Comparison of ENCODE assay signal across 26 cellular contexts in genomic region chr10:81145975-81146374, GRCh38.
DNase-seq lines count a peak whose midpoint lies in the region; ATAC-seq, FAIRE-seq and TF ChIP-seq lines count a peak whose summit lies in the region.
"Had no signal": no experiment of that assay in that cellular context is flagged by ENCODE, and none has a peak within 500 bp of the region (broad histone marks: within the 10 kb centered on the region; RNA-seq: fewer than 3 reads in every experiment).

No MANE protein-coding gene starts in this region.

- no peak for FAIRE-seq in kidney (lab: Jason Lieb, UNC)
- FAIRE-seq: GM12878, GM12892, GM18507 had no signal

- H4K5ac ChIP-seq in H9 (ENCODE audit: insufficient read length, low read depth, low read length), result no peak overlapping the region

- H3K14ac ChIP-seq in H9 (ENCODE audit: insufficient read depth, low read length), result no peak overlapping the region

- no peaks in the 10 kb centered on the region for H3K9me3 ChIP-seq in H9 (ENCODE audit: control insufficient read depth, low read depth, low read length)
- no peaks in the 10 kb centered on the region for H3K9me3 ChIP-seq in PC-9 (ENCODE audit: insufficient read depth, low read depth)
- no peaks in the 10 kb centered on the region for H3K9me3 ChIP-seq in kidney (ENCODE audit: control insufficient read depth in 1 of 2, low read length in 2 of 2)
- H3K9me3 ChIP-seq: BE2C, BLaER1, Caco-2 had no signal

- no peaks in the 10 kb centered on the region for H3F3A ChIP-seq in GM23338 (replicated peaks; ENCODE audit: low read depth)
- no peaks in the 10 kb centered on the region for H3F3A ChIP-seq in PC-9 (ENCODE audit: insufficient read depth, low read depth)

- H3K79me2 ChIP-seq in GM23338 (replicated peaks; ENCODE audit: insufficient read depth), result no peaks in the 10 kb centered on the region
- H3K79me2 ChIP-seq in H9 (ENCODE audit: insufficient read depth, low read length), result no peaks in the 10 kb centered on the region
- H3K79me2 ChIP-seq in PC-9 (ENCODE audit: low read depth), result no peaks in the 10 kb centered on the region

- no peak overlapping the region for H2BK12ac ChIP-seq in H9 (ENCODE audit: insufficient read length, low read depth, low read length)

- H4K8ac ChIP-seq in H9 (replicated peaks; ENCODE audit: insufficient read length, low read depth, low read length), result no peak overlapping the region

- H3K27me3 ChIP-seq in GM23338 (ENCODE audit: insufficient read depth) (no peaks in the 10 kb centered on the region), H9 (ENCODE audit: insufficient read depth, low read length) (no peaks in the 10 kb centered on the region), PC-9 (ENCODE audit: insufficient read depth, low read depth) (no peaks in the 10 kb centered on the region)
- H3K27me3 ChIP-seq: BE2C, BLaER1 had no signal

- no peak overlapping the region for H3K4ac ChIP-seq in H9 (ENCODE audit: low read depth, low read length)

- no peak overlapping the region for H3K27ac Mint-ChIP-seq in GM23338
- peak overlapping the region in 2 of 3 experiments; percentile 40 to 90; a peak in 3 of 7 replicates for H3K27ac Mint-ChIP-seq in H9
- H3K27ac Mint-ChIP-seq: CD4-positive, alpha-beta T cell; CD8-positive, alpha-beta T cell had no signal

- H3K9me2 ChIP-seq in GM23338 (ENCODE audit: insufficient read depth) (no peaks in the 10 kb centered on the region), PC-9 (ENCODE audit: insufficient read depth) (peaks cover 10% of the 10 kb centered on the region; the same call in 1 of the 2 replicates)

- no peak overlapping the region for H3K4me3 Mint-ChIP-seq in GM23338
- H3K4me3 Mint-ChIP-seq in H9, result no peak overlapping the region
- H3K4me3 Mint-ChIP-seq: CD4-positive, alpha-beta T cell; CD8-positive, alpha-beta T cell had no signal

- WGBS in H9 (ENCODE audit: extremely low coverage, insufficient read length, low lambda C conversion rate), result no CpG with 5 or more reads among the region's 8 CpGs

- H2BK15ac ChIP-seq in H9 (ENCODE audit: low read depth, low read length), result no peak overlapping the region

- POLR2A ChIA-PET in PC-9 (lab: Charles Lee; ENCODE audit: unreplicated experiment), result no interaction called here

- no peak overlapping the region for H2AK5ac ChIP-seq in H9 (ENCODE audit: insufficient read length, low read length)

- H3K18ac ChIP-seq in H9 (ENCODE audit: insufficient read length, low read depth, low read length), result no peak overlapping the region

- intact Hi-C loops in PC-9 (cut with micrococcal nuclease; ENCODE audit: unreplicated experiment) (no loop called here), kidney (cut with DNase I) (no loop called here)

- H2BK5ac ChIP-seq in H9 (ENCODE audit: insufficient read length, low read length), result no peak overlapping the region

- DNase-seq in GM23338 (ENCODE audit: low spot score) (no peak), H9 (no peak), PC-9 (no peak), left lobe of liver (ENCODE audit: low spot score) (peak; percentile 70), DMS114 treated with DMSO at 0.1 percent for 48 hours (lab: John Stamatoyannopoulos, UW; ENCODE audit: unreplicated experiment) (no peak), kidney (no peak)
- no peak for DNase-seq in activated CD4-positive, alpha-beta T cell treated with anti-CD3 and anti-CD28 coated beads, Interleukin-2, amount 50 U/mL, for 1 hour
- DNase-seq in activated naive CD4-positive, alpha-beta T cell treated with anti-CD3 and anti-CD28 coated beads, Interleukin-2, amount 50 U/mL, for 16 hours, result no peak
- DNase-seq: 8988T; ACHN; BE2C; C1 segment of cervical spinal cord; Caco-2; Calu3; CD4-positive, alpha-beta T cell; CD8-positive, alpha-beta T cell; DMS153; DMS53; DMS79; DND-41; EL; GDM1 had no signal

- no peak overlapping the region for H2BK120ac ChIP-seq in H9 (ENCODE audit: low read depth, low read length, poor library complexity, severe bottlenecking)

- ATAC-seq in GM23338 (no peak), left lobe of liver (peak; percentile 87)
- ATAC-seq: CD8-positive, alpha-beta T cell; GM12878 had no signal

- H3K27ac ChIP-seq in GM23338 (ENCODE audit: low read depth) (no peak overlapping the region), H9 (ENCODE audit: insufficient read length, low read depth, low read length) (no peak overlapping the region), PC-9 (no peak overlapping the region), kidney (ENCODE audit: low read depth in 2 of 2, low read length in 2 of 2) (no peak overlapping the region)
- H3K27ac ChIP-seq: BLaER1 had no signal

- no peaks in the 10 kb centered on the region for H3K23me2 ChIP-seq in H9 (ENCODE audit: insufficient read length, low read depth, low read length, poor library complexity, severe bottlenecking)

- no peak overlapping the region for H3K23ac ChIP-seq in H9 (ENCODE audit: insufficient read length, low read depth, low read length)

- no peaks in the 10 kb centered on the region for H3K4me1 Mint-ChIP-seq in GM23338
- no peaks in the 10 kb centered on the region for H3K4me1 Mint-ChIP-seq in H9

- TF ChIP-seq CTCF in GM23338 (conservative IDR thresholded peaks at IDR 0.05; ENCODE audit: low read depth in 2 of 2) (no peak), H9 (conservative IDR thresholded peaks at IDR 0.05) (no peak), PC-9 (conservative IDR thresholded peaks at IDR 0.05) (no peak), kidney (IDR thresholded peaks at IDR 0.05; ENCODE audit: borderline replicate concordance, extremely low read depth, insufficient read depth) (no peak)

- H3K27me3 Mint-ChIP-seq in GM23338 (ENCODE audit: insufficient read depth, low read depth, poor library complexity) (peaks cover 2% of the 10 kb centered on the region), H9 (ENCODE audit: low read depth) (no peaks in the 10 kb centered on the region)
- H3K27me3 Mint-ChIP-seq: CD4-positive, alpha-beta T cell had no signal

- H3K4me1 ChIP-seq in GM23338 (ENCODE audit: insufficient read depth) (no peaks in the 10 kb centered on the region), H9 (ENCODE audit: insufficient read depth, low read length) (no peaks in the 10 kb centered on the region), PC-9 (replicated peaks; ENCODE audit: insufficient read depth) (no peaks in the 10 kb centered on the region), kidney (ENCODE audit: control insufficient read depth in 1 of 2, insufficient read depth in 1 of 2, low read depth in 1 of 2, low read length in 2 of 2) (no peaks in the 10 kb centered on the region)
- H3K4me1 ChIP-seq: BE2C, BLaER1, Caco-2 had no signal

- H4K20me1 ChIP-seq in GM23338 (replicated peaks; ENCODE audit: insufficient read depth), result no peaks in the 10 kb centered on the region
- H4K20me1 ChIP-seq in H9 (ENCODE audit: control insufficient read depth, insufficient read depth, insufficient read length), result no peaks in the 10 kb centered on the region
- H4K20me1 ChIP-seq in PC-9 (ENCODE audit: insufficient read depth), result no peaks in the 10 kb centered on the region
- H4K20me1 ChIP-seq: BLaER1 had no signal

- H3K4me2 ChIP-seq in GM23338 (no peak overlapping the region), H9 (ENCODE audit: insufficient read depth, insufficient read length, low read length) (no peak overlapping the region), PC-9 (no peak overlapping the region)
- H3K4me2 ChIP-seq: BLaER1 had no signal

- no peak overlapping the region for H4K91ac ChIP-seq in H9 (ENCODE audit: insufficient read length, low read depth, low read length)

- H3K9ac ChIP-seq in H9 (ENCODE audit: extremely low read depth, insufficient read length, low read length) (no peak overlapping the region), kidney (ENCODE audit: low read length in 2 of 2) (no peak overlapping the region)
- H3K9ac ChIP-seq: BLaER1 had no signal

- H3K4me3 ChIP-seq in GM23338 (no peak overlapping the region), PC-9 (no peak overlapping the region), kidney (ENCODE audit: low read length in 2 of 2) (no peak overlapping the region)
- H3K4me3 ChIP-seq: BLaER1, GM12878 had no signal

- no peaks in the 10 kb centered on the region for H3K9me3 Mint-ChIP-seq in GM23338
- no peaks in the 10 kb centered on the region for H3K9me3 Mint-ChIP-seq in H9
- H3K9me3 Mint-ChIP-seq: CD4-positive, alpha-beta T cell had no signal

- H2BK20ac ChIP-seq in H9 (ENCODE audit: low read depth, low read length, poor library complexity, severe bottlenecking), result no peak overlapping the region

- CTCF ChIA-PET in PC-9 (lab: Charles Lee), result no interaction called here

- BruUV-seq in PC-9 (replicated peaks; lab: Mats Ljungman, UMichigan), result no TSS peak

- H3T11ph ChIP-seq in H9 (ENCODE audit: low read length), result no peak overlapping the region

- H3K56ac ChIP-seq in H9 (ENCODE audit: insufficient read length, low read depth, low read length), result no peak overlapping the region

- H3K36me3 ChIP-seq in GM23338 (ENCODE audit: insufficient read depth), result no peaks in the 10 kb centered on the region
- no peaks in the 10 kb centered on the region for H3K36me3 ChIP-seq in PC-9 (ENCODE audit: low read depth)
- H3K36me3 ChIP-seq in kidney (ENCODE audit: control insufficient read depth in 1 of 2, insufficient read depth in 2 of 2, low read length in 2 of 2), result no peaks in the 10 kb centered on the region
- H3K36me3 ChIP-seq: BE2C, BLaER1 had no signal

- peak overlapping the region; percentile 53; the same call in 1 of the 2 replicates for H2AFZ ChIP-seq in GM23338
- no peak overlapping the region for H2AFZ ChIP-seq in H9 (ENCODE audit: low read length)
- H2AFZ ChIP-seq in PC-9, result 0 out of 2 replicates have a peak overlapping the region, but pooled peaks have one; percentile 36

- H3K79me1 ChIP-seq in H9 (ENCODE audit: insufficient read depth, low read depth, low read length, poor library complexity, severe bottlenecking), result no peaks in the 10 kb centered on the region

- H3K36me3 Mint-ChIP-seq in GM23338 (ENCODE audit: low read depth) (no peaks in the 10 kb centered on the region), H9 (ENCODE audit: insufficient read depth in 1 of 3, low read depth in 3 of 3) (no peaks in the 10 kb centered on the region)
- H3K36me3 Mint-ChIP-seq: CD8-positive, alpha-beta T cell had no signal

TF ChIP-seq in GM23338, 12 proteins besides CTCF, POLR2A, EP300 and RAD21 (continues in another document):
- no peak for TF ChIP-seq POLR2AphosphoS5 (IDR thresholded peaks at IDR 0.05; ENCODE audit: low read depth)
